In the genomic region with DNA sequence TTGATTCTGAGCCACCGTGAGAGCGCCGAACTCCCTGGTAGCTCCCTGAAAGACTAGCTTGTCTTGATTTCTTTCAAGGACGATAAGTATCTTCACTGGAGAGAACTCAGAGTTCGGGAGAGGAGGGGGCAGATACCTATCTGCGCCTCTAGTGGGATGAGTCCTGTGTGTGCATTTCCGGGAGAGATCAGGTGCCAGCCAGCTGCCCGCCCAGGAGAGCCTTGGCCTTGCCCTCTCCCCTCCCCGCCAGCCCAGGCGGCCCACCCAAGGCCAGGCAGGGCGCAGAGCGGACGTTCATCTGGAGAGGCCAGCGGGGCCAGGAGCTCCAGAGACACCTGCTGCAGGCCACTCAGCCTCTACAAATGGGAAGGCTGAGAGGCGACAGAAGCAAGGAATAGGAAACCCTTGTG, we compare ENCODE assay signal across 9 cellular contexts. TPM values are rescaled to one million over a fixed set of nuclear protein-coding genes. Genes with fewer than 3 reads are reported as not detected.
DNase-seq lines count a peak whose midpoint lies in the region; TF ChIP-seq lines count a peak whose summit lies in the region.
"Had no signal": no experiment of that assay in that cellular context is flagged by ENCODE, and none has a peak within 500 bp of the region (broad histone marks: within the 10 kb centered on the region; RNA-seq: fewer than 3 reads in every experiment).

No MANE protein-coding gene starts in this region.

- H3K27me3 Mint-ChIP-seq in Calu3 (ENCODE audit: unreplicated experiment) (no peaks in the 10 kb centered on the region), immature natural killer cell (ENCODE audit: low read depth in 3 of 3) (peaks cover 2 to 15% (median 14%) of the 10 kb centered on the region in 3 donors)

- H3K27ac Mint-ChIP-seq in Calu3 (ENCODE audit: unreplicated experiment) (peak overlapping the region; percentile 50), immature natural killer cell (no peak overlapping the region)

- DNase-seq in Calu3, result peak; percentile 32
- DNase-seq in NCI-H345 (lab: John Stamatoyannopoulos, UW), result peak; percentile 31
- no peak for DNase-seq in activated CD4-positive, CD25-positive, alpha-beta regulatory T cell (lab: John Stamatoyannopoulos, UW)
- DNase-seq in putamen (ENCODE audit: low spot score), result no peak
- no peak for DNase-seq in immature natural killer cell
- no peak for DNase-seq in NCI-H446 (lab: John Stamatoyannopoulos, UW)

- H3K36me3 ChIP-seq in duodenal mucosa (ENCODE audit: control insufficient read depth in 1 of 2, insufficient read depth in 2 of 2, low read length in 2 of 2) (no peaks in the 10 kb centered on the region), muscle layer of colon (ENCODE audit: insufficient read depth, low read length) (peaks cover 4% of the 10 kb centered on the region)

- peaks cover 64 to 73% of the 10 kb centered on the region in 2 donors for H3K4me1 ChIP-seq in duodenal mucosa (ENCODE audit: control insufficient read depth in 1 of 2, insufficient read depth in 2 of 2, low read length in 2 of 2)
- H3K4me1 ChIP-seq in muscle layer of colon (ENCODE audit: insufficient read depth, low read length), result peaks cover 63% of the 10 kb centered on the region

- CTCF ChIA-PET in Calu3 (lab: Charles Lee), result interaction anchor here (0.6 to 2.4 kb wide), 5 partner anchors 13 to 144 kb away, joined by 3 to 8 read pairs (median 5); no protein-coding TSS in a partner anchor

- no peak for TF ChIP-seq CTCF in Calu3 (IDR thresholded peaks at IDR 0.05; ENCODE audit: unreplicated experiment)

- intact Hi-C loops in Calu3 (cut with micrococcal nuclease; ENCODE audit: unreplicated experiment), result no loop called here

- peak overlapping the region; percentile 86 to 90 for H3K4me3 ChIP-seq in duodenal mucosa (ENCODE audit: low read depth in 1 of 2, low read length in 2 of 2)
- H3K4me3 ChIP-seq in muscle layer of colon (ENCODE audit: low read depth in 1 of 2, low read length in 2 of 2), result peak overlapping the region; percentile 82 to 96

- peaks cover 56% of the 10 kb centered on the region for H3K4me1 Mint-ChIP-seq in Calu3 (ENCODE audit: low read depth, unreplicated experiment)
- peaks cover 17 to 20% of the 10 kb centered on the region in 2 donors for H3K4me1 Mint-ChIP-seq in immature natural killer cell

- peak overlapping the region; percentile 86 for H3K27ac ChIP-seq in duodenal mucosa (ENCODE audit: low read depth, low read length)
- peak overlapping the region; percentile 95 for H3K27ac ChIP-seq in muscle layer of colon (ENCODE audit: low read depth, low read length)
- H3K27ac ChIP-seq: HL-60 had no signal

- no TSS peak for BruUV-seq in Calu3 (replicated peaks; lab: Mats Ljungman, UMichigan)

- H3K9me3 ChIP-seq in duodenal mucosa (ENCODE audit: control insufficient read depth in 1 of 2, low read length in 2 of 2), result no peaks in the 10 kb centered on the region
- H3K9me3 ChIP-seq in muscle layer of colon (ENCODE audit: low read length), result no peaks in the 10 kb centered on the region

- H3K9me3 Mint-ChIP-seq in Calu3 (ENCODE audit: low read depth, unreplicated experiment), result no peaks in the 10 kb centered on the region
- H3K9me3 Mint-ChIP-seq in immature natural killer cell, result no peaks in the 10 kb centered on the region

- no peaks in the 10 kb centered on the region for H3K27me3 ChIP-seq in duodenal mucosa (ENCODE audit: control insufficient read depth in 1 of 2, insufficient read depth in 2 of 2, low read length in 2 of 2)
- H3K27me3 ChIP-seq in muscle layer of colon (ENCODE audit: control insufficient read depth in 1 of 2, insufficient read depth in 2 of 2, low read length in 2 of 2), result no peaks in the 10 kb centered on the region

- peak overlapping the region; percentile 86 to 93 for H3K9ac ChIP-seq in duodenal mucosa (ENCODE audit: low read depth in 1 of 2, low read length in 2 of 2)
- H3K9ac ChIP-seq in muscle layer of colon (ENCODE audit: low read length), result peak overlapping the region; percentile 97

- H3K4me3 Mint-ChIP-seq in Calu3 (ENCODE audit: low read depth, unreplicated experiment), result peak overlapping the region; percentile 82
- peak overlapping the region in 1 of 5 donors; percentile 46 for H3K4me3 Mint-ChIP-seq in immature natural killer cell

- H3K36me3 Mint-ChIP-seq in Calu3 (ENCODE audit: insufficient read depth, unreplicated experiment) (peaks cover 33% of the 10 kb centered on the region), immature natural killer cell (no peaks in the 10 kb centered on the region)

RNA-seq across cellular contexts. Expression of gene CD9, which starts 1.0 kb away (rescaled TPM):
- total RNA-seq in Calu3 (2022), result 124 and 128 TPM in 2 replicates
- polyA plus RNA-seq in immature natural killer cell, result 1 to 10 TPM; 2.1 to 9.8 (median 5.1) TPM

Comparison
In these comparisons a context has a peak if more than half of its experiments do, and no peak if none do; other contexts are left out.
1. DNase-seq: peak in Calu3 (single experiment) and NCI-H345 (single experiment); none in activated CD4-positive, CD25-positive, alpha-beta regulatory T cell (0 of 4), putamen (single experiment), immature natural killer cell (0 of 3) and NCI-H446 (0 of 2).